In the genomic region with DNA sequence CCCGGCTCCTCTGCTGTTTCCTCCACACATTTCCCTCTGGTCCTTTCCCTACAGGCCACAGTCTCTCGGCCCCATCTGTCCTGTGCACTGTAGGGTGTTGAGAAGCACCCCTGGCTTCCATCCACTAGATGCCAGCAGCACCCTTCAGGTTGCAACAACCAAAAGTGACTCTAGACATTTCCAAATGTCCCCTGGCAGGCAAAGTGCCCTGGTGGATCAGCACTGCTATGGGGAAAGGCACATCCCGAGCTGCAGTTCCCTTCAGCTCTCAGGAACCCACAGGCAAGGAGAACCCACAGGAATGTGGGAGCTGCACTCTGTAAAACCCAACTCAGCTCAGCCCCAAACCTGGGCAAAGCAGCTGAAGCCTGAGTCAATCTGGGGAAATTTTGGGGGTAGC, we compare ENCODE assay signal across 15 cellular contexts.
DNase-seq lines count a peak whose midpoint lies in the region; ATAC-seq, FAIRE-seq and TF ChIP-seq lines count a peak whose summit lies in the region.
"Had no signal": no experiment of that assay in that cellular context is flagged by ENCODE, and none has a peak within 500 bp of the region (broad histone marks: within the 10 kb centered on the region; RNA-seq: fewer than 3 reads in every experiment).

No MANE protein-coding gene starts in this region.

- H3K36me3 Mint-ChIP-seq in type B pancreatic cell = peaks cover 7% of the 10 kb centered on the region
- H3K36me3 Mint-ChIP-seq: activated naive CD4-positive, alpha-beta T cell treated with anti-CD3 and anti-CD28 coated beads, Interleukin-2, amount 10 ng/mL, durations not matched to agents 7 days and 5 days had no signal

- dilution Hi-C loops in keratinocyte (cut with MboI; ENCODE audit: extremely low pct_ligation_motif_present, low sequenced_read_pairs) = no loop called here

- H3K9me3 Mint-ChIP-seq in type B pancreatic cell = peaks cover 7% of the 10 kb centered on the region
- H3K9me3 Mint-ChIP-seq: activated naive CD4-positive, alpha-beta T cell treated with anti-CD3 and anti-CD28 coated beads, Interleukin-2, amount 10 ng/mL, durations not matched to agents 7 days and 5 days; CD4-positive, alpha-beta memory T cell; immature natural killer cell had no signal

- H3K79me2 ChIP-seq in GM23248 (ENCODE audit: insufficient read depth) (no peaks in the 10 kb centered on the region), keratinocyte (ENCODE audit: control insufficient read depth, insufficient read depth, low read length) (no peaks in the 10 kb centered on the region)

- H3K9ac ChIP-seq in GM23248 = no peak overlapping the region
- no peak overlapping the region for H3K9ac ChIP-seq in keratinocyte (ENCODE audit: control insufficient read depth, extremely low read depth, insufficient read depth, low read length)

- H3K27me3 Mint-ChIP-seq in type B pancreatic cell = no peaks in the 10 kb centered on the region
- H3K27me3 Mint-ChIP-seq: activated naive CD4-positive, alpha-beta T cell treated with anti-CD3 and anti-CD28 coated beads, Interleukin-2, amount 10 ng/mL, durations not matched to agents 7 days and 5 days; CD4-positive, alpha-beta memory T cell had no signal

- H3K36me3 ChIP-seq in GM23248 (ENCODE audit: low read depth) = no peaks in the 10 kb centered on the region
- H3K36me3 ChIP-seq in keratinocyte (ENCODE audit: control insufficient read depth in 2 of 2, extremely low read depth in 1 of 2, insufficient read depth in 2 of 2, low read length in 2 of 2) = peaks cover 0 to 3% of the 10 kb centered on the region in 2 experiments

- H3K4me1 ChIP-seq in GM23248 (ENCODE audit: insufficient read depth) (no peaks in the 10 kb centered on the region), keratinocyte (ENCODE audit: control insufficient read depth, extremely low read depth, insufficient read depth, low read length) (no peaks in the 10 kb centered on the region)

- H3K4me3 Mint-ChIP-seq in type B pancreatic cell = no peak overlapping the region
- H3K4me3 Mint-ChIP-seq: activated naive CD4-positive, alpha-beta T cell treated with anti-CD3 and anti-CD28 coated beads, Interleukin-2, amount 10 ng/mL, durations not matched to agents 7 days and 5 days; CD4-positive, alpha-beta memory T cell had no signal

- FAIRE-seq in keratinocyte (lab: Jason Lieb, UNC) = no peak
- FAIRE-seq: TTC549 had no signal

- H3K27me3 ChIP-seq in GM23248 (replicated peaks; ENCODE audit: insufficient read depth) = no peaks in the 10 kb centered on the region
- H3K27me3 ChIP-seq in keratinocyte (ENCODE audit: control insufficient read depth, extremely low read depth, insufficient read depth, low read length) = no peaks in the 10 kb centered on the region

- no peaks in the 10 kb centered on the region for H3K9me2 ChIP-seq in GM23248 (ENCODE audit: insufficient read depth)

- TF ChIP-seq CTCF in AG10803 (conservative IDR thresholded peaks at IDR 0.05; ENCODE audit: low read length) = peak; percentile 41
- TF ChIP-seq CTCF in keratinocyte (optimal IDR thresholded peaks at IDR 0.05 in 1 of 3, IDR thresholded peaks at IDR 0.05 in 1 of 3, conservative IDR thresholded peaks at IDR 0.05 in 1 of 3; ENCODE audit: extremely low read depth in 1 of 3, insufficient read depth in 2 of 3, low read length in 3 of 3) = peak in 2 of 3 experiments; percentile 10 to 52
- no peak for TF ChIP-seq CTCF in type B pancreatic cell (conservative IDR thresholded peaks at IDR 0.05)

- DNase-seq in AG10803 (ENCODE audit: low read depth) (peak; percentile 79), GM23248 (peak; percentile 18), astrocyte of the hippocampus (ENCODE audit: low read depth, low spot score) (peak; percentile 68), keratinocyte (ENCODE audit: low read depth, low spot score) (no peak), LoVo (ENCODE audit: low spot score) (no peak), activated T-cell treated with anti-CD3 and anti-CD28 coated beads for 4 hours (no peak), type B pancreatic cell (ENCODE audit: extremely low spot score, unreplicated experiment) (no peak)
- DNase-seq: activated CD8-positive, alpha-beta memory T cell treated with anti-CD3 and anti-CD28 coated beads for 24 hours; activated naive CD4-positive, alpha-beta T cell treated with anti-CD3 and anti-CD28 coated beads, Interleukin-2, amount 10 ng/mL, durations not matched to agents 7 days and 5 days; CD4-positive, alpha-beta memory T cell; cerebellar nuclear complex; immature natural killer cell; NCI-H1694 had no signal

- ATAC-seq in HG02678 (IDR thresholded peaks at IDR 0.05; ENCODE audit: unreplicated experiment) = no peak

- H3F3A ChIP-seq in GM23248 (ENCODE audit: insufficient read depth) = no peaks in the 10 kb centered on the region

- in situ Hi-C loops in GM23248 (cut with MboI) = no loop called here

- no peaks in the 10 kb centered on the region for H3K9me1 ChIP-seq in keratinocyte (ENCODE audit: control insufficient read depth, extremely low read depth, insufficient read depth, low read length)

- 91 to 100% methylated on average over 3 of the region's 3 CpGs for WGBS in GM23248 (ENCODE audit: low coverage in 1 of 2, low lambda C conversion rate in 2 of 2, missing lambda C conversion rate in 2 of 2), 2 experiments

- H3K4me3 ChIP-seq in AG10803 (ENCODE audit: low read length) (peak overlapping the region; percentile 46), GM23248 (no peak overlapping the region), keratinocyte (ENCODE audit: control insufficient read depth in 2 of 3, extremely low read depth in 1 of 3, insufficient read depth in 2 of 3, low read depth in 1 of 3, low read length in 3 of 3) (no peak overlapping the region)

- H3K9me3 ChIP-seq in GM23248 (ENCODE audit: low read depth) (no peaks in the 10 kb centered on the region), keratinocyte (ENCODE audit: control insufficient read depth, low read depth, low read length) (no peaks in the 10 kb centered on the region)

- H3K27ac Mint-ChIP-seq in type B pancreatic cell = no peak overlapping the region
- H3K27ac Mint-ChIP-seq: activated naive CD4-positive, alpha-beta T cell treated with anti-CD3 and anti-CD28 coated beads, Interleukin-2, amount 10 ng/mL, durations not matched to agents 7 days and 5 days; immature natural killer cell had no signal

- H4K20me1 ChIP-seq in GM23248 (ENCODE audit: insufficient read depth) (no peaks in the 10 kb centered on the region), keratinocyte (ENCODE audit: control insufficient read depth, extremely low read depth, insufficient read depth, low read length) (no peaks in the 10 kb centered on the region)

- H3K4me2 ChIP-seq in GM23248 (ENCODE audit: unreplicated experiment) = no peak overlapping the region
- no peak overlapping the region for H3K4me2 ChIP-seq in keratinocyte (ENCODE audit: control insufficient read depth, extremely low read depth, insufficient read depth, low read depth, low read length)

- no peak overlapping the region for H3K27ac ChIP-seq in GM23248
- H3K27ac ChIP-seq in keratinocyte (ENCODE audit: control insufficient read depth, insufficient read depth, low read length) = no peak overlapping the region

- peaks cover 19% of the 10 kb centered on the region for H3K4me1 Mint-ChIP-seq in type B pancreatic cell (ENCODE audit: unreplicated experiment)
- H3K4me1 Mint-ChIP-seq: activated naive CD4-positive, alpha-beta T cell treated with anti-CD3 and anti-CD28 coated beads, Interleukin-2, amount 10 ng/mL, durations not matched to agents 7 days and 5 days; CD4-positive, alpha-beta memory T cell; immature natural killer cell had no signal

- H2AFZ ChIP-seq in GM23248 = no peak overlapping the region
- no peak overlapping the region for H2AFZ ChIP-seq in keratinocyte (ENCODE audit: control insufficient read depth, low read length)

Comparison
In these comparisons a context has a peak if more than half of its experiments do, and no peak if none do; other contexts are left out.
1. DNase-seq: peak in AG10803 (single experiment), GM23248 (single experiment) and astrocyte of the hippocampus (single experiment); none in keratinocyte (single experiment), LoVo (single experiment), activated T-cell treated with anti-CD3 and anti-CD28 coated beads for 4 hours (single experiment) and type B pancreatic cell (single experiment).